8 cellular contexts compared by ENCODE assay signal in the genomic region with DNA sequence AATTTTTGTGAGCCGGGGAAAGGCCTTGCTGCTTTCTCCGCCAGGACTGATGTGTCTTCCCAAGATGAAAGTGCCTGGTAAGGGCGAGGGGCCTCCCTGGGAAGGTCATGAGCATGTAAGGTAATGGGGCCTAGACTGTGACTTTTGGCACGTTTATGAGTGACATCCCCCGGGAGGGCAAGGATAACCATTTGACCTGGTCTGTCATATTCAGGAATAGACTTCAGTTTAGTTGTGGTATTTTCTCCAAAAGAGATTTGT. TPM values are rescaled to one million over a fixed set of nuclear protein-coding genes. Genes with fewer than 3 reads are reported as not detected.
DNase-seq lines count a peak whose midpoint lies in the region; ATAC-seq and TF ChIP-seq lines count a peak whose summit lies in the region.

No MANE protein-coding gene starts in this region.

- no peaks in the 10 kb centered on the region for H3K9me3 Mint-ChIP-seq in Calu3 (ENCODE audit: low read depth, unreplicated experiment)
- H3K9me3 Mint-ChIP-seq in endodermal cell = no peaks in the 10 kb centered on the region
- H3K9me3 Mint-ChIP-seq in naive B cell = no peaks in the 10 kb centered on the region

- intact Hi-C loops in Calu3 (cut with micrococcal nuclease; ENCODE audit: unreplicated experiment) = loop anchor here (5.0 kb wide), 1 partner anchor 132 kb away; no protein-coding TSS in a partner anchor

- TF ChIP-seq RAD21 in SK-N-SH (IDR thresholded peaks at IDR 0.05; ENCODE audit: low read length) = no peak

- peak overlapping the region; percentile 87 for H2AFZ ChIP-seq in SK-N-SH (ENCODE audit: low read depth)

- DNase-seq in Calu3 (peak; percentile 28), SK-N-SH (peak; percentile 62), endodermal cell (no peak), naive B cell (no peak), NCI-H345 treated with DMSO at 0.1 percent for 48 hours (lab: John Stamatoyannopoulos, UW; ENCODE audit: unreplicated experiment) (no peak), GM20000 (ENCODE audit: low spot score) (no peak), NCI-H1694 treated with DMSO at 0.1 percent for 48 hours (lab: John Stamatoyannopoulos, UW) (no peak)

- peak overlapping the region; percentile 99 for H3K27ac Mint-ChIP-seq in Calu3 (ENCODE audit: unreplicated experiment)
- peak overlapping the region; percentile 95 for H3K27ac Mint-ChIP-seq in endodermal cell
- peak overlapping the region; percentile 97 to 100 (median 98) for H3K27ac Mint-ChIP-seq in naive B cell

- H3K9me2 ChIP-seq in SK-N-SH = no peaks in the 10 kb centered on the region

- TF ChIP-seq CTCF in Calu3 (IDR thresholded peaks at IDR 0.05; ENCODE audit: unreplicated experiment) = no peak
- no peak for TF ChIP-seq CTCF in SK-N-SH (IDR thresholded peaks at IDR 0.05)
- no peak for TF ChIP-seq CTCF in endodermal cell (conservative IDR thresholded peaks at IDR 0.05)
- no peak for TF ChIP-seq CTCF in GM20000 (IDR thresholded peaks at IDR 0.05; ENCODE audit: extremely low read depth, missing control alignments)

- H3F3A ChIP-seq in SK-N-SH (replicated peaks; ENCODE audit: insufficient read depth) = peaks cover 13% of the 10 kb centered on the region

- H3K4me2 ChIP-seq in SK-N-SH = peak overlapping the region; percentile 90

- H3K4me3 ChIP-seq in SK-N-SH (ENCODE audit: low read depth in 2 of 2, low read length in 1 of 2) (peak overlapping the region; percentile 83 to 87), endodermal cell (ENCODE audit: low read length) (peak overlapping the region; percentile 93)

- H3K9ac ChIP-seq in SK-N-SH (peak overlapping the region; percentile 98), endodermal cell (ENCODE audit: extremely low read depth, low read length, poor library complexity, severe bottlenecking) (peak overlapping the region; percentile 95)

- H3K4me1 ChIP-seq in SK-N-SH (ENCODE audit: control insufficient read depth in 1 of 2, insufficient read depth in 2 of 2, low read depth in 1 of 2, low read length in 1 of 2) (peaks cover 6 to 19% of the 10 kb centered on the region in 2 experiments; a peak in 3 of 4 replicates), endodermal cell (ENCODE audit: control insufficient read depth, insufficient read depth, low read length) (no peaks in the 10 kb centered on the region)

- CTCF ChIA-PET in Calu3 (lab: Charles Lee) (interaction anchor here (1.6 kb wide), 1 partner anchor 61 kb away, joined by 5 read pairs; no protein-coding TSS in a partner anchor), SK-N-SH (lab: Yijun Ruan, JAX) (interaction anchor here (3.2 kb wide), 1 partner anchor 61 kb away, joined by 17 read pairs; no protein-coding TSS in a partner anchor)

- peaks cover 37% of the 10 kb centered on the region for H4K20me1 ChIP-seq in SK-N-SH (ENCODE audit: insufficient read depth)

- peaks cover 21% of the 10 kb centered on the region for H3K4me1 Mint-ChIP-seq in Calu3 (ENCODE audit: low read depth, unreplicated experiment)
- peaks cover 15% of the 10 kb centered on the region for H3K4me1 Mint-ChIP-seq in endodermal cell
- H3K4me1 Mint-ChIP-seq in naive B cell = peaks cover 24 to 43% (median 38%) of the 10 kb centered on the region in 3 donors

- TSS peak; percentile 88 for BruUV-seq in Calu3 (replicated peaks; lab: Mats Ljungman, UMichigan)

- H3K27ac ChIP-seq in SK-N-SH (ENCODE audit: low read depth in 2 of 2, low read length in 1 of 2) (peak overlapping the region; percentile 86 to 89), endodermal cell (ENCODE audit: low read depth, low read length) (peak overlapping the region; percentile 76)

- ATAC-seq in HG02623 (IDR thresholded peaks at IDR 0.05; ENCODE audit: unreplicated experiment) = peak; percentile 11
- no peak for ATAC-seq in naive B cell (ENCODE audit: low read depth in 2 of 2)

- H3K9me3 ChIP-seq in SK-N-SH (no peaks in the 10 kb centered on the region), endodermal cell (ENCODE audit: control insufficient read depth, low read length) (no peaks in the 10 kb centered on the region)

- H3K4me3 Mint-ChIP-seq in Calu3 (ENCODE audit: low read depth, unreplicated experiment) (peak overlapping the region; percentile 100), endodermal cell (peak overlapping the region; percentile 98), naive B cell (peak overlapping the region; percentile 92 to 99 (median 96))

- POLR2A ChIA-PET in SK-N-SH (lab: Yijun Ruan, JAX) = interaction anchor here (1.0 kb wide), 2 partner anchors 22 to 65 kb away, joined by 4 read pairs; partner anchors contain the start of gene COPG1

- H3K27me3 ChIP-seq in SK-N-SH (ENCODE audit: insufficient read depth) = no peaks in the 10 kb centered on the region
- no peaks in the 10 kb centered on the region for H3K27me3 ChIP-seq in endodermal cell (ENCODE audit: control insufficient read depth, insufficient read depth, low read length, poor library complexity, severe bottlenecking)

- no peak for TF ChIP-seq EP300 in SK-N-SH (IDR thresholded peaks at IDR 0.05; ENCODE audit: borderline replicate concordance in 1 of 2, low read depth in 1 of 2, low read length in 1 of 2)

- 2% methylated on average over 5 of the region's 5 CpGs for WGBS in SK-N-SH (ENCODE audit: low lambda C conversion rate)
- 10 to 16% methylated on average over 5 of the region's 5 CpGs for WGBS in endodermal cell (ENCODE audit: insufficient coverage in 1 of 2, insufficient read length in 1 of 2), 2 experiments

- peaks cover 10 to 15% of the 10 kb centered on the region in 2 experiments for H3K36me3 ChIP-seq in SK-N-SH (replicated peaks in 1 of 2; ENCODE audit: control insufficient read depth in 1 of 2, insufficient read depth in 2 of 2, low read length in 1 of 2)
- H3K36me3 ChIP-seq in endodermal cell (ENCODE audit: control insufficient read depth, insufficient read depth, low read length) = peaks cover 17% of the 10 kb centered on the region

- peaks cover 53% of the 10 kb centered on the region for H3K36me3 Mint-ChIP-seq in Calu3 (ENCODE audit: insufficient read depth, unreplicated experiment)
- peaks cover 12% of the 10 kb centered on the region for H3K36me3 Mint-ChIP-seq in endodermal cell (ENCODE audit: low read depth)
- peaks cover 0 to 3% of the 10 kb centered on the region in 2 donors for H3K36me3 Mint-ChIP-seq in naive B cell

- peaks cover 70% of the 10 kb centered on the region for H3K79me2 ChIP-seq in SK-N-SH (ENCODE audit: insufficient read depth)

- H3K27me3 Mint-ChIP-seq in Calu3 (ENCODE audit: unreplicated experiment) (no peaks in the 10 kb centered on the region), endodermal cell (ENCODE audit: insufficient read depth) (no peaks in the 10 kb centered on the region), naive B cell (no peaks in the 10 kb centered on the region)

TF ChIP-seq in SK-N-SH, 30 proteins besides CTCF, POLR2A, EP300 and RAD21 (continues in another document):
- TF ChIP-seq PBX3 (IDR thresholded peaks at IDR 0.05) = no peak
- TF ChIP-seq GATA2 (CRISPR knock-in tag; IDR thresholded peaks at IDR 0.05) = no peak
- TF ChIP-seq, protein P1, sequence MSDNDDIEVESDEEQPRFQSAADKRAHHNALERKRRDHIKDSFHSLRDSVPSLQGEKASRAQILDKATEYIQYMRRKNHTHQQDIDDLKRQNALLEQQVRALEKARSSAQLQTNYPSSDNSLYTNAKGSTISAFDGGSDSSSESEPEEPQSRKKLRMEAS (IDR thresholded peaks at IDR 0.05; ENCODE audit: low read depth) = no peak
- TF ChIP-seq EZH2phosphoT487 (IDR thresholded peaks at IDR 0.05; ENCODE audit: borderline replicate concordance, low read depth) = no peak
- TF ChIP-seq RFX5 (IDR thresholded peaks at IDR 0.05; ENCODE audit: low read length) = no peak
- TF ChIP-seq CHD2 (IDR thresholded peaks at IDR 0.05; ENCODE audit: low read length, partially characterized antibody) = no peak
- no peak for TF ChIP-seq FOXM1 (IDR thresholded peaks at IDR 0.05; ENCODE audit: low read depth)
- no peak for TF ChIP-seq FOSL2 (IDR thresholded peaks at IDR 0.05; ENCODE audit: borderline replicate concordance, low read depth)
- TF ChIP-seq RXRA (IDR thresholded peaks at IDR 0.05; ENCODE audit: borderline replicate concordance, low read depth) = no peak
- no peak for TF ChIP-seq IRF3 (IDR thresholded peaks at IDR 0.05; ENCODE audit: low read depth, low read length)
- no peak for TF ChIP-seq SMC3 (IDR thresholded peaks at IDR 0.05; ENCODE audit: low read depth, low read length)
- no peak for TF ChIP-seq YY1 (IDR thresholded peaks at IDR 0.05; ENCODE audit: low read depth)

RNA-seq across cellular contexts. Expression of gene CNBP, which starts 0.6 kb away (rescaled TPM):
- total RNA-seq in Calu3 (2022) (331 and 355 TPM in 2 replicates), endodermal cell (100 to 1,000 TPM; 284 to 343 TPM)
- polyA plus RNA-seq in SK-N-SH (2012; rRNA removed) (240 and 279 TPM in 2 replicates), naive B cell (ENCODE audit: low read depth in 6 of 6) (1,000 to 10,000 TPM in 3 of 6 donors, 100 to 1,000 TPM in 3; 838 to 1,460 (median 963) TPM)
- 305 and 321 TPM in 2 replicates for polyA plus RNA-seq in SK-N-SH (2012; cell fraction: cytosol; rRNA removed)
- 94.3 and 162 TPM in 2 replicates for polyA plus RNA-seq in SK-N-SH (2012; cell fraction: nucleus; rRNA removed)
- 344 TPM for polyA plus RNA-seq in endodermal cell (2013, experiment 1 of 2)
- 320 TPM for polyA plus RNA-seq in endodermal cell (2013, experiment 2 of 2)

RNA-seq across cellular contexts. Expression of gene ISY1, which starts 23.5 kb away (rescaled TPM):
- total RNA-seq in Calu3 (2022) = 63.8 and 77.0 TPM in 2 replicates
- 20.9 and 22.3 TPM in 2 replicates for polyA plus RNA-seq in SK-N-SH (2012; rRNA removed)
- 30.1 and 39.2 TPM in 2 replicates for polyA plus RNA-seq in SK-N-SH (2012; cell fraction: cytosol; rRNA removed)
- 9.0 and 11.8 TPM in 2 replicates for polyA plus RNA-seq in SK-N-SH (2012; cell fraction: nucleus; rRNA removed)
- total RNA-seq in endodermal cell = 10 to 100 TPM; 28.9 to 32.9 TPM
- 24.1 TPM for polyA plus RNA-seq in endodermal cell (2013, experiment 1 of 2)
- 19.7 TPM for polyA plus RNA-seq in endodermal cell (2013, experiment 2 of 2)
- polyA plus RNA-seq in naive B cell (ENCODE audit: low read depth in 6 of 6) = 10 to 100 TPM; 74.5 to 95.8 (median 88.9) TPM

Comparison
In these comparisons a context has a peak if more than half of its experiments do, and no peak if none do; other contexts are left out.
1. DNase-seq: peak in Calu3 (single experiment) and SK-N-SH (single experiment); none in endodermal cell (single experiment), naive B cell (single experiment), NCI-H345 treated with DMSO at 0.1 percent for 48 hours (single experiment), GM20000 (single experiment) and NCI-H1694 treated with DMSO at 0.1 percent for 48 hours (single experiment).
2. Peak in every context shown above with its lines, with median percentiles within 50 percentile points of each other: H3K27ac Mint-ChIP-seq and H3K4me3 Mint-ChIP-seq.